ENCODE assay signal across 11 cellular contexts in genomic region chr5:10756539-10756938, GRCh38. TPM values are rescaled to one million over a fixed set of nuclear protein-coding genes. Genes with fewer than 3 reads are reported as not detected.
DNase-seq lines count a peak whose midpoint lies in the region; ATAC-seq and TF ChIP-seq lines count a peak whose summit lies in the region.
"Had no signal": no experiment of that assay in that cellular context is flagged by ENCODE, and none has a peak within 500 bp of the region (broad histone marks: within the 10 kb centered on the region; RNA-seq: fewer than 3 reads in every experiment).

No MANE protein-coding gene starts in this region.

- peak overlapping the region; percentile 67 for H3K27ac Mint-ChIP-seq in activated naive CD8-positive, alpha-beta T cell

- ATAC-seq in GM18502 (IDR thresholded peaks at IDR 0.05; ENCODE audit: poor library complexity, unreplicated experiment) (peak; percentile 27), omental fat pad (ENCODE audit: low FRiP score) (peak; percentile 58), HG03196 (IDR thresholded peaks at IDR 0.05; ENCODE audit: unreplicated experiment) (no peak)

- no peaks in the 10 kb centered on the region for H3K27me3 Mint-ChIP-seq in activated naive CD8-positive, alpha-beta T cell

- DNase-seq in HCEC 1CT (peak; percentile 12), omental fat pad (ENCODE audit: low spot score) (no peak), 8988T (no peak), NCI-H1048 (lab: John Stamatoyannopoulos, UW) (no peak)
- DNase-seq in activated effector memory CD4-positive, alpha-beta T cell treated with Interleukin-2 at 50 U/mL for 16 hours = no peak
- DNase-seq: NCI-H526 treated with DMSO at 0.1 percent for 48 hours, thyroid gland, WERI-Rb-1 had no signal

- peak overlapping the region; percentile 42 for H3K4me3 Mint-ChIP-seq in activated naive CD8-positive, alpha-beta T cell

- no peak for TF ChIP-seq CTCF in omental fat pad (IDR thresholded peaks at IDR 0.05)

- no peaks in the 10 kb centered on the region for H3K9me3 Mint-ChIP-seq in activated naive CD8-positive, alpha-beta T cell (ENCODE audit: low read depth)

- peaks cover 3% of the 10 kb centered on the region for H3K36me3 Mint-ChIP-seq in activated naive CD8-positive, alpha-beta T cell

- H3K4me1 Mint-ChIP-seq in activated naive CD8-positive, alpha-beta T cell (ENCODE audit: low read depth) = peaks cover 54% of the 10 kb centered on the region

RNA-seq across cellular contexts. Expression of gene DAP, which starts 4.5 kb away (rescaled TPM):
- 10 to 100 TPM; 47.8 to 57.3 (median 50.0) TPM for total RNA-seq in omental fat pad
